Comparison of ENCODE assay signal across 1 cellular context in genomic region chr3:5331567-5332269, GRCh38.
TF ChIP-seq lines count a peak whose summit lies in the region.

No MANE protein-coding gene starts in this region.

TF ChIP-seq in A549, 52 proteins besides CTCF, POLR2A, EP300 and RAD21 (continued from another document):
- TF ChIP-seq REST (IDR thresholded peaks at IDR 0.05) (no peak), RARB (CRISPR knock-in tag; IDR thresholded peaks at IDR 0.05) (no peak)
TF ChIP-seq in A549: peak in this region for 0.
